11 cellular contexts compared by ENCODE assay signal in the genomic region with DNA sequence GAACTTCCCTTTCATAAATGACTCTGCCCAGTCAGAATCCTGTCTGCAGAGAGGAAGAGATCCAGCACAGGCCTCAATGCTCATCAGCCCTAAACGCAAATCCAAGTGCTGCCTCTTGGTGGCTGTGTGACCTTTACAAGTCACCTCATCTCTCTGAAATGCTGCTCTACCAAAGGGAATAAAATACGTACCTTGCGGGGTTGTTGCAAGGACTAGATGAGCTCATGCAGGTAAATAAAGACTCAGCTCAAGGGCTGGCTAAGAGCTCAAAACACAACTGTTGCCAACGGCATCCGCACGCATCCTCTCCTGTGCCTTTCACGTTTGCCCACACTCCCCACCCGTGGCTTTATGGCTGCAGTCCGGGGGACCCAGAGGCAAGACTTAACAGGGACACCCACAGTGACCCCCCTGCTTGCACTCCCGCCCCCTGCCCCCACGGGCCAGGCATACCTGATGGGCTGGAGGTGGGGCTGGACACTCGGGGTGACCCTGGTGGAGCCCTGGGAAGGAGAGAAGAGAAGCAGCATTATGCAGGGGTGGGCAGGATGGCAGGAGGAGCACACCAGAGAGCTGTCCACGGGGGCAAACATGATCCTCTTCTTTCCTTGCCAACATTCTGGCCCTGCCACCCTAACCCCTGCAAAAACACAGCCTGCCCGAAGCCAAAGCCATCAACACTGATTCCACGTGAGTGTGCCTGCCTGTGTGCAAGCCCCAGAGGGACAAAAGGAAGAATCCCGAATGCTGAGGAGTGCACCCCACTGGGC.
DNase-seq lines count a peak whose midpoint lies in the region; ATAC-seq, FAIRE-seq and TF ChIP-seq lines count a peak whose summit lies in the region.
"Had no signal": no experiment of that assay in that cellular context is flagged by ENCODE, and none has a peak within 500 bp of the region (broad histone marks: within the 10 kb centered on the region; RNA-seq: fewer than 3 reads in every experiment).

No MANE protein-coding gene starts in this region.

- no peak overlapping the region for H2AFZ ChIP-seq in GM23338

- 53% methylated on average over 16 of the region's 16 CpGs for WGBS in esophagus muscularis mucosa

- peaks cover 17% of the 10 kb centered on the region for H3K4me1 Mint-ChIP-seq in GM23338
- peaks cover 6% of the 10 kb centered on the region for H3K4me1 Mint-ChIP-seq in stimulated activated effector memory CD8-positive, alpha-beta T cell treated with anti-CD3 and anti-CD28 coated beads, Interleukin-12 subunit alpha, Interleukin-12 subunit beta, amount 100 ng/mL, for 72 hours

- no peak overlapping the region for H3K4me2 ChIP-seq in GM23338

- H3K4me3 Mint-ChIP-seq in GM23338, result no peak overlapping the region
- peak overlapping the region; percentile 30 for H3K4me3 Mint-ChIP-seq in stimulated activated effector memory CD8-positive, alpha-beta T cell treated with anti-CD3 and anti-CD28 coated beads, Interleukin-12 subunit alpha, Interleukin-12 subunit beta, amount 100 ng/mL, for 72 hours
- H3K4me3 Mint-ChIP-seq: T-helper 2 cell treated with Interferon-gamma antibody and Interleukin-4, amounts not matched to agents 5 μg/mL and 100 μg/mL, for 36 hours had no signal

- H3K27me3 ChIP-seq in GM23338 (ENCODE audit: insufficient read depth) (no peaks in the 10 kb centered on the region), esophagus muscularis mucosa (no peaks in the 10 kb centered on the region)

- H3K9me2 ChIP-seq in GM23338 (ENCODE audit: insufficient read depth), result no peaks in the 10 kb centered on the region

- no peak for FAIRE-seq in GM12892 (lab: Jason Lieb, UNC)
- FAIRE-seq: islet of Langerhans had no signal

- no peaks in the 10 kb centered on the region; the same call in 2 of the 3 replicates for H3K36me3 Mint-ChIP-seq in GM23338 (ENCODE audit: low read depth)
- H3K36me3 Mint-ChIP-seq in stimulated activated effector memory CD8-positive, alpha-beta T cell treated with anti-CD3 and anti-CD28 coated beads, Interleukin-12 subunit alpha, Interleukin-12 subunit beta, amount 100 ng/mL, for 72 hours, result no peaks in the 10 kb centered on the region

- H3K27ac ChIP-seq in GM23338 (ENCODE audit: low read depth) (no peak overlapping the region), esophagus muscularis mucosa (replicated peaks in 1 of 4) (peak overlapping the region; percentile 89 to 98 (median 97))

- no peak for TF ChIP-seq EP300 in esophagus muscularis mucosa (IDR thresholded peaks at IDR 0.05)

- intact Hi-C loops in esophagus muscularis mucosa (cut with DNase I), result no loop called here

- H3K9me3 ChIP-seq in esophagus muscularis mucosa, result no peaks in the 10 kb centered on the region

- TF ChIP-seq CTCF in GM23338 (conservative IDR thresholded peaks at IDR 0.05; ENCODE audit: low read depth in 2 of 2), result peak in 1 of 2 experiments; percentile 26; a peak in 1 of 4 replicates
- no peak for TF ChIP-seq CTCF in esophagus muscularis mucosa (IDR thresholded peaks at IDR 0.05)

- no peaks in the 10 kb centered on the region for H3K79me2 ChIP-seq in GM23338 (replicated peaks; ENCODE audit: insufficient read depth)

- ATAC-seq in GM23338 (peak; percentile 21), GM19395 (IDR thresholded peaks at IDR 0.05; ENCODE audit: unreplicated experiment) (no peak), GM18861 (IDR thresholded peaks at IDR 0.05; ENCODE audit: unreplicated experiment) (no peak)
- ATAC-seq in stimulated activated effector memory CD8-positive, alpha-beta T cell treated with anti-CD3 and anti-CD28 coated beads, Interleukin-12 subunit alpha, Interleukin-12 subunit beta, amount 100 ng/mL, for 72 hours, result no peak

- 0 out of 2 replicates have a peak overlapping the region, but pooled peaks have one; percentile 53 for H3K27ac Mint-ChIP-seq in GM23338
- H3K27ac Mint-ChIP-seq in stimulated activated effector memory CD8-positive, alpha-beta T cell treated with anti-CD3 and anti-CD28 coated beads, Interleukin-12 subunit alpha, Interleukin-12 subunit beta, amount 100 ng/mL, for 72 hours, result no peak overlapping the region
- H3K27ac Mint-ChIP-seq: T-helper 2 cell treated with Interferon-gamma antibody and Interleukin-4, amounts not matched to agents 5 μg/mL and 100 μg/mL, for 36 hours had no signal

- no peaks in the 10 kb centered on the region for H4K20me1 ChIP-seq in GM23338 (replicated peaks; ENCODE audit: insufficient read depth)

- H3K4me3 ChIP-seq in GM23338 (no peak overlapping the region), esophagus muscularis mucosa (no peak overlapping the region)

- DNase-seq in GM23338 (ENCODE audit: low spot score) (peak; percentile 32), NCI-H774 (lab: John Stamatoyannopoulos, UW) (peak; percentile 55), esophagus muscularis mucosa (ENCODE audit: extremely low spot score) (no peak), NK-92 (lab: John Stamatoyannopoulos, UW; ENCODE audit: unreplicated experiment) (no peak), GM12892 (ENCODE audit: insufficient read length) (no peak)
- DNase-seq in stimulated activated effector memory CD8-positive, alpha-beta T cell treated with anti-CD3 and anti-CD28 coated beads, Interleukin-12 subunit alpha, Interleukin-12 subunit beta, amount 100 ng/mL, for 72 hours (ENCODE audit: low spot score in 2 of 2), result no peak
- DNase-seq: NCI-H1436 treated with DMSO at 0.1 percent for 48 hours had no signal

- H3F3A ChIP-seq in GM23338 (replicated peaks; ENCODE audit: low read depth), result no peaks in the 10 kb centered on the region

- H3K36me3 ChIP-seq in GM23338 (ENCODE audit: insufficient read depth) (no peaks in the 10 kb centered on the region), esophagus muscularis mucosa (peaks cover 33 to 71% (median 66%) of the 10 kb centered on the region in 4 donors)

- H3K27me3 Mint-ChIP-seq in GM23338 (ENCODE audit: insufficient read depth, low read depth, poor library complexity), result peaks cover 2% of the 10 kb centered on the region

- TF ChIP-seq POLR2A in esophagus muscularis mucosa (IDR thresholded peaks at IDR 0.05; ENCODE audit: low read depth) (no peak), GM12892 (IDR thresholded peaks at IDR 0.05; ENCODE audit: low read depth, low read length) (no peak)

- H3K4me1 ChIP-seq in GM23338 (ENCODE audit: insufficient read depth) (no peaks in the 10 kb centered on the region), esophagus muscularis mucosa (peaks cover 82 to 99% (median 98%) of the 10 kb centered on the region in 4 donors)

- no peaks in the 10 kb centered on the region for H3K9me3 Mint-ChIP-seq in GM23338
- H3K9me3 Mint-ChIP-seq in stimulated activated effector memory CD8-positive, alpha-beta T cell treated with anti-CD3 and anti-CD28 coated beads, Interleukin-12 subunit alpha, Interleukin-12 subunit beta, amount 100 ng/mL, for 72 hours, result no peaks in the 10 kb centered on the region
- H3K9me3 Mint-ChIP-seq: T-helper 2 cell treated with Interferon-gamma antibody and Interleukin-4, amounts not matched to agents 5 μg/mL and 100 μg/mL, for 36 hours had no signal

TF ChIP-seq in GM23338, 12 proteins besides CTCF, POLR2A, EP300 and RAD21 (continues in another document):
- TF ChIP-seq NANOG (IDR thresholded peaks at IDR 0.05; ENCODE audit: borderline replicate concordance) (no peak), STAT1 (IDR thresholded peaks at IDR 0.05; ENCODE audit: unreplicated experiment) (no peak), JUNB (IDR thresholded peaks at IDR 0.05; ENCODE audit: unreplicated experiment) (no peak), CREB1 (CRISPR knock-in tag; IDR thresholded peaks at IDR 0.05; ENCODE audit: low read depth) (no peak)

Comparison
In these comparisons a context has a peak if more than half of its experiments do, and no peak if none do; other contexts are left out.
1. DNase-seq: peak in GM23338 (single experiment) and NCI-H774 (single experiment); none in esophagus muscularis mucosa (single experiment), stimulated activated effector memory CD8-positive, alpha-beta T cell treated with anti-CD3 and anti-CD28 coated beads, Interleukin-12 subunit alpha, Interleukin-12 subunit beta, amount 100 ng/mL, for 72 hours (0 of 2), NK-92 (single experiment) and GM12892 (single experiment).